In the genomic region with DNA sequence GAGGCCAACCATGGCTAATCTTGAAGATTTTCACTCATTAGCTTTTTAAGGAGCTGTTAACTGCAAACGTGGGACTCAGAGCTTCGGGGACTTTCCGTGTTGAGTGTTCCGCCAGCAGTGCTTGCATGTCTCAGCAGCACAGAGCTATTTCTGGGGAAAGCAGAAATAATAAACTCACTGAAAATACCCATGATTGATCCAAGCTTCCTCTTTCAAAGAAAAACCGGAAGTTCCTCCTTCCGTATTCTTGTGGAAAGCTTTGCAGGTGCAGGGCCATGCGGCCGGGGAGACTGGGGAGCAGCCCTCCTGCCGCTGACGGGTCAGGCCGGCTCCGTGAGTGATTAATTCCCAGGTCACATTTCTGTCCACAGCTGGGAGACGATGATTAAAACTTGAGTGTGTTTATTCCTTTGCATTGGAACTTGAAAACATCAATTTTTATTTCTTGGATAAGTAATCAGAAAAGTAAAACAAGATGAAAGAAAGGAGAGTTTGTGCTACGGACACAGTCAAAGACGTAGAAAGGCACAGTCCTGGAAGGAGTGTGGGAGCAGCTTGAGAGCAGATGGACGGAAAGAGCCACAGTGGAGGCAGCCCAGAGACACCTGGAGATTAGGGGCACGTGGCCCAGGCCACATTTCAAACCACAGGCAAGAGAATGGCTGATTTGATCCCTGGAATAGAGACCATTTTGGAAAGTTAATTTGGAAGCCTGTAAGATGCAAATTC, we compare ENCODE assay signal across 9 cellular contexts. TPM values are rescaled to one million over a fixed set of nuclear protein-coding genes. Genes with fewer than 3 reads are reported as not detected.
DNase-seq lines count a peak whose midpoint lies in the region; ATAC-seq, FAIRE-seq and TF ChIP-seq lines count a peak whose summit lies in the region.
"Had no signal": no experiment of that assay in that cellular context is flagged by ENCODE, and none has a peak within 500 bp of the region (broad histone marks: within the 10 kb centered on the region; RNA-seq: fewer than 3 reads in every experiment).

No MANE protein-coding gene starts in this region.

- no peak overlapping the region for H3K4me3 ChIP-seq in K562

- intact Hi-C loops in K562 (cut with micrococcal nuclease) = loop anchor here (5.0 kb wide), 1 partner anchor 88 kb away; no protein-coding TSS in a partner anchor

- H3K27me3 Mint-ChIP-seq in stimulated activated memory B cell treated with anti-CD40 and anti-IgM and Interleukin-4, amounts not matched to agents 10 μg/mL and 1 μg/mL and 100 μg/mL, for 72 hours = no peaks in the 10 kb centered on the region

- POLR2A ChIA-PET in K562 (lab: Yijun Ruan, JAX) = no interaction called here

- CTCF ChIA-PET in K562 (lab: Yijun Ruan, JAX; ENCODE audit: low intra/inter-chr PET ratio) = no interaction called here

- peak overlapping the region; percentile 71 for H3K4me3 Mint-ChIP-seq in stimulated activated memory B cell treated with anti-CD40 and anti-IgM and Interleukin-4, amounts not matched to agents 10 μg/mL and 1 μg/mL and 100 μg/mL, for 72 hours

- TF ChIP-seq POLR2A in K562 (conservative IDR thresholded peaks at IDR 0.05) = no peak

- H3K4me1 ChIP-seq in K562 (replicated peaks in 1 of 2; ENCODE audit: control insufficient read depth in 2 of 2, insufficient read depth in 2 of 2, low read length in 2 of 2) = peaks cover 6 to 19% of the 10 kb centered on the region in 2 experiments; a peak in 3 of 5 replicates

- H3K9me1 ChIP-seq in K562 (ENCODE audit: control insufficient read depth, insufficient read depth, low read length) = no peaks in the 10 kb centered on the region

- in situ Hi-C loops in K562 (cut with MboI) = loop anchor here (5.0 kb wide), 1 partner anchor 78 kb away; no protein-coding TSS in a partner anchor

- DNase-seq in activated effector memory CD4-positive, alpha-beta T cell treated with anti-CD3 and anti-CD28 coated beads, Interleukin-2, amount 50 U/mL, for 16 hours = peak; percentile 30
- no peak for DNase-seq in activated effector memory CD4-positive, alpha-beta T cell treated with Interleukin-2 at 50 U/mL for 16 hours
- DNase-seq in K562 (ENCODE audit: extremely low read depth in 1 of 4, low spot score in 3 of 4) (no peak), NCI-H1930 (lab: John Stamatoyannopoulos, UW) (no peak), SK-N-DZ (ENCODE audit: low spot score) (no peak)
- DNase-seq in stimulated activated CD4-positive, alpha-beta T cell treated with anti-CD3 and anti-CD28 coated beads, Interleukin-2, amount 100 ng/mL, for 48 hours = no peak

- no peaks in the 10 kb centered on the region for H3K9me3 ChIP-seq in K562 (replicated peaks; ENCODE audit: control insufficient read depth, insufficient read depth, low read depth, low read length)

- 17% methylated on average over 17 of the region's 17 CpGs for WGBS in K562 (ENCODE audit: insufficient coverage, low coverage, missing lambda C conversion rate)

- H3K36me3 ChIP-seq in K562 (ENCODE audit: control insufficient read depth, insufficient read depth, low read length) = no peaks in the 10 kb centered on the region

- H4K20me1 ChIP-seq in K562 (replicated peaks; ENCODE audit: control insufficient read depth, insufficient read depth, low read length) = no peaks in the 10 kb centered on the region

- no peaks in the 10 kb centered on the region for H3K79me2 ChIP-seq in K562 (ENCODE audit: control insufficient read depth, insufficient read depth, low read length)

- no peak for TF ChIP-seq EP300 in K562 (IDR thresholded peaks at IDR 0.05; ENCODE audit: low read length)

- H3K4me2 ChIP-seq in K562 (ENCODE audit: insufficient read depth, low read length) = no peak overlapping the region

- no peak for TF ChIP-seq RAD21 in K562 (CRISPR knock-in tag; conservative IDR thresholded peaks at IDR 0.05 in 1 of 2, IDR thresholded peaks at IDR 0.05 in 1 of 2)

- peak overlapping the region; percentile 93 for H3K27ac Mint-ChIP-seq in stimulated activated memory B cell treated with anti-CD40 and anti-IgM and Interleukin-4, amounts not matched to agents 10 μg/mL and 1 μg/mL and 100 μg/mL, for 72 hours

- no peaks in the 10 kb centered on the region for H3K9me3 Mint-ChIP-seq in stimulated activated memory B cell treated with anti-CD40 and anti-IgM and Interleukin-4, amounts not matched to agents 10 μg/mL and 1 μg/mL and 100 μg/mL, for 72 hours

- no peak for TF ChIP-seq CTCF in K562 (IDR thresholded peaks at IDR 0.05 in 2 of 3, conservative IDR thresholded peaks at IDR 0.05 in 1 of 3; ENCODE audit: insufficient read depth in 2 of 3, low read depth in 1 of 3, low read length in 3 of 3)

- no peak overlapping the region for H3K9ac ChIP-seq in K562 (ENCODE audit: insufficient read depth in 1 of 2, low read depth in 2 of 2, low read length in 2 of 2)

- H3K27me3 ChIP-seq in K562 (ENCODE audit: control insufficient read depth in 2 of 2, insufficient read depth in 2 of 2, low read length in 2 of 2) = peaks cover 22 to 47% of the 10 kb centered on the region in 2 experiments; a peak in 4 of 5 replicates

- H3K36me3 Mint-ChIP-seq in stimulated activated memory B cell treated with anti-CD40 and anti-IgM and Interleukin-4, amounts not matched to agents 10 μg/mL and 1 μg/mL and 100 μg/mL, for 72 hours = no peaks in the 10 kb centered on the region

- peak overlapping the region; percentile 60; the same call in 1 of the 2 replicates for H2AFZ ChIP-seq in K562 (ENCODE audit: low read depth, low read length)

- H3K27ac ChIP-seq in K562 (ENCODE audit: extremely low read depth, low read depth, low read length) = no peak overlapping the region

- ATAC-seq in HG03108 (IDR thresholded peaks at IDR 0.05; ENCODE audit: unreplicated experiment) (peak; percentile 71), K562 (no peak)
- peak; percentile 91 for ATAC-seq in stimulated activated memory B cell treated with anti-CD40 and anti-IgM and Interleukin-4, amounts not matched to agents 10 μg/mL and 1 μg/mL and 100 μg/mL, for 72 hours

- no peak for FAIRE-seq in K562 (lab: Jason Lieb, UNC)
- FAIRE-seq: endometrium had no signal

- peaks cover 47% of the 10 kb centered on the region for H3K4me1 Mint-ChIP-seq in stimulated activated memory B cell treated with anti-CD40 and anti-IgM and Interleukin-4, amounts not matched to agents 10 μg/mL and 1 μg/mL and 100 μg/mL, for 72 hours

- no TSS peak for BruUV-seq in K562 (replicated peaks; lab: Mats Ljungman, UMichigan)

TF ChIP-seq in K562, 482 proteins besides CTCF, POLR2A, EP300 and RAD21:
- TF ChIP-seq ETV1 (tag; conservative IDR thresholded peaks at IDR 0.05; ENCODE audit: low read depth) = no peak
- TF ChIP-seq, protein P1, sequence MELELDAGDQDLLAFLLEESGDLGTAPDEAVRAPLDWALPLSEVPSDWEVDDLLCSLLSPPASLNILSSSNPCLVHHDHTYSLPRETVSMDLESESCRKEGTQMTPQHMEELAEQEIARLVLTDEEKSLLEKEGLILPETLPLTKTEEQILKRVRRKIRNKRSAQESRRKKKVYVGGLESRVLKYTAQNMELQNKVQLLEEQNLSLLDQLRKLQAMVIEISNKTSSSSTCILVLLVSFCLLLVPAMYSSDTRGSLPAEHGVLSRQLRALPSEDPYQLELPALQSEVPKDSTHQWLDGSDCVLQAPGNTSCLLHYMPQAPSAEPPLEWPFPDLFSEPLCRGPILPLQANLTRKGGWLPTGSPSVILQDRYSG (tag; conservative IDR thresholded peaks at IDR 0.05; ENCODE audit: low read depth) = no peak
- no peak for TF ChIP-seq EP400 (IDR thresholded peaks at IDR 0.05)
- peak; percentile 23; the same call in 1 of the 2 replicates for TF ChIP-seq MYC (IDR thresholded peaks at IDR 0.05; ENCODE audit: low read depth, low read length)
- no peak for TF ChIP-seq MYC (CRISPR knock-in tag; IDR thresholded peaks at IDR 0.05; ENCODE audit: borderline replicate concordance, low read depth)
- peak; percentile 6; the same call in 1 of the 2 replicates for TF ChIP-seq CBFA2T3 (IDR thresholded peaks at IDR 0.05)
- TF ChIP-seq L3MBTL2 (IDR thresholded peaks at IDR 0.05) = peak; percentile 54; the same call in 1 of the 2 replicates
- TF ChIP-seq CREB1 (IDR thresholded peaks at IDR 0.05) = no peak
- no peak for TF ChIP-seq CREB1 (CRISPR knock-in tag; IDR thresholded peaks at IDR 0.05)
- no peak for TF ChIP-seq NEUROD1 (IDR thresholded peaks at IDR 0.05; ENCODE audit: borderline replicate concordance, low read depth, low read length, partially characterized antibody)
- TF ChIP-seq MTA2 (IDR thresholded peaks at IDR 0.05; ENCODE audit: low read depth) = no peak
- no peak for TF ChIP-seq MXD1 (CRISPR knock-in tag; IDR thresholded peaks at IDR 0.05; ENCODE audit: borderline replicate concordance, poor library complexity, severe bottlenecking)
- no peak for TF ChIP-seq RHOXF2B (CRISPR knock-in tag; conservative IDR thresholded peaks at IDR 0.05)
- no peak for TF ChIP-seq ZNF561 (CRISPR knock-in tag; conservative IDR thresholded peaks at IDR 0.05)

RNA-seq across cellular contexts. Expression of gene CTDP1, which starts 54.2 kb away (rescaled TPM):
- total RNA-seq in K562 (2011; cell fraction: chromatin; rRNA removed; ENCODE audit: low replicate concordance) = 18.1 and 24.6 TPM in 2 replicates
- 14.2 and 16.2 TPM in 2 replicates for total RNA-seq in K562 (2011; cell fraction: nucleolus; rRNA removed)
- 9.8 and 14.2 TPM in 2 replicates for total RNA-seq in K562 (2011; cell fraction: nucleoplasm; rRNA removed)
- total RNA-seq in K562 (2014; rRNA removed) (15.0 and 15.7 TPM in 2 replicates), K562 (2014; rRNA removed; fragmentation: Illumina TruSeq; extraction: Trizol) (3.2 and 3.4 TPM in 2 replicates), K562 (2015; rRNA removed; fragmentation: Illumina TruSeq; extraction: Trizol) (6.9 and 7.7 TPM in 2 replicates), K562 (2021) (15.1 and 19.2 TPM in 2 replicates)
- polyA plus RNA-seq in K562 (2011; rRNA removed) (3.3 and 5.0 TPM in 2 replicates), K562 (2014; fragmentation: Illumina TruSeq; extraction: Trizol) (4.0 and 7.1 TPM in 2 replicates), K562 (2014; fragmentation: Nextera tagmentation; extraction: Ambion mirVana) (under 1 TPM; 0.07 to 0.21 TPM), K562 (2014; rRNA removed) (7.3 and 7.6 TPM in 2 replicates)
- polyA plus RNA-seq in K562 (2011; cell fraction: cytosol; rRNA removed) = 3.1 and 4.8 TPM in 2 replicates
- 9.4 and 14.5 TPM in 2 replicates for polyA plus RNA-seq in K562 (2011; cell fraction: nucleus; rRNA removed)
- polyA plus RNA-seq in K562 (2012) = 8.3 and 8.6 TPM in 2 replicates
- 3.7 and 4.3 TPM in 2 replicates for polyA minus RNA-seq in K562 (2011; rRNA and poly(A)+ RNA removed)
- 7.5 and 7.7 TPM in 2 replicates for polyA minus RNA-seq in K562 (2011; cell fraction: cytosol; rRNA and poly(A)+ RNA removed)
- polyA minus RNA-seq in K562 (2011; cell fraction: nucleus; rRNA and poly(A)+ RNA removed) = 8.8 and 13.7 TPM in 2 replicates
- polyA plus RNA-seq in SK-N-DZ (2014; cell fraction: cytosol; rRNA removed) = 22.8 and 25.5 TPM in 2 replicates
- 23.6 and 26.4 TPM in 2 replicates for polyA plus RNA-seq in SK-N-DZ (2014; cell fraction: nucleus; rRNA removed)
